Comparison of ENCODE assay signal across 9 cellular contexts in the genomic region with DNA sequence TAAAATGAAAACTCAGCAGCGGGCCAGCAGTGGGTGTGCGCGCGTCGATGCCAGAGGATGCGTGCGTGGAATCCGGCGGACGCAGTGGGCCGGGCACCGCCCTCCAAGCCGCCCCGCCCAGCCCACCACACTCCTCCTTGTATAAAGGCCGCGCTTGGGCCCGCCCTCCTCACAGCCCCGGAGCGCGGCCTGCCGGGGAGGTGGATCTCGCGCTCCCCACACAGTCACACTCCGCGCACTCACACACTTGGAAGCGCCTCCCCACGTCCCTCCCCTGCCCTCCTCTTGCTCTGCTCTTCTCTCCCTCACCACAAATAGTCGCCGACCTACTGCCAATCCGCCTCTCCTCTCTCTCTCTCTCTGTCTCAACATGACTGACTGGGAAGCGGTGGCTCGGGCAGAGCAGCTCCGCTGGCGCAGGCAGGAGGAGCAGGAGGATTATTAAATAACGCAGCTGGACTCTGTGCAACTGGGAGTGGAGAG. TPM values are rescaled to one million over a fixed set of nuclear protein-coding genes. Genes with fewer than 3 reads are reported as not detected.
DNase-seq lines count a peak whose midpoint lies in the region; ATAC-seq and TF ChIP-seq lines count a peak whose summit lies in the region.
"Had no signal": no experiment of that assay in that cellular context is flagged by ENCODE, and none has a peak within 500 bp of the region (broad histone marks: within the 10 kb centered on the region; RNA-seq: fewer than 3 reads in every experiment).

Gene CCSER1 (plus strand): TSS at position 172 of the 483 bp plus-strand sequence.

- no peaks in the 10 kb centered on the region for H3K27me3 ChIP-seq in CD8-positive, alpha-beta memory T cell (ENCODE audit: insufficient read depth, low read length, poor library complexity, severe bottlenecking)
- peaks cover 0 to 20% (median 0%) of the 10 kb centered on the region in 7 donors for H3K27me3 ChIP-seq in heart right ventricle

- H3K27ac Mint-ChIP-seq in CD8-positive, alpha-beta memory T cell = peak within 1 kb of the TSS in 2 of 8 donors; percentile 9 to 55
- H3K27ac Mint-ChIP-seq in activated naive CD8-positive, alpha-beta T cell treated with anti-CD3 and anti-CD28 coated beads, Interleukin-2, amount 50 U/mL, for 24 hours = peak within 1 kb of the TSS; percentile 77
- no peak within 1 kb of the TSS for H3K27ac Mint-ChIP-seq in osteocyte (ENCODE audit: unreplicated experiment)

- POLR2A ChIA-PET in CD8-positive, alpha-beta memory T cell (lab: Charles Lee) = no interaction called here

- no peaks in the 10 kb centered on the region for H3K36me3 Mint-ChIP-seq in CD8-positive, alpha-beta memory T cell
- H3K36me3 Mint-ChIP-seq in activated naive CD8-positive, alpha-beta T cell treated with anti-CD3 and anti-CD28 coated beads, Interleukin-2, amount 50 U/mL, for 24 hours (ENCODE audit: low read depth) = no peaks in the 10 kb centered on the region
- H3K36me3 Mint-ChIP-seq in osteocyte (ENCODE audit: unreplicated experiment) = no peaks in the 10 kb centered on the region

- TF ChIP-seq CTCF in heart right ventricle (IDR thresholded peaks at IDR 0.05) = no peak
- TF ChIP-seq CTCF in osteocyte (IDR thresholded peaks at IDR 0.05) = no peak

- CTCF ChIA-PET in CD8-positive, alpha-beta memory T cell (lab: Charles Lee) = no interaction called here

- H3K4me3 ChIP-seq in CD8-positive, alpha-beta memory T cell (ENCODE audit: low read length) = no peak within 1 kb of the TSS
- H3K4me3 ChIP-seq in heart right ventricle = peak within 1 kb of the TSS; percentile 50 to 77 (median 70)
- H3K4me3 ChIP-seq: K562 had no signal

- 1% methylated on average over 35 of the region's 35 CpGs for WGBS in heart right ventricle, 2 donors

- H3K4me3 Mint-ChIP-seq in CD8-positive, alpha-beta memory T cell = peak within 1 kb of the TSS; percentile 44 to 90 (median 75)
- peak within 1 kb of the TSS; percentile 80 for H3K4me3 Mint-ChIP-seq in activated naive CD8-positive, alpha-beta T cell treated with anti-CD3 and anti-CD28 coated beads, Interleukin-2, amount 50 U/mL, for 24 hours
- H3K4me3 Mint-ChIP-seq in osteocyte (ENCODE audit: unreplicated experiment) = peak within 1 kb of the TSS; percentile 83

- intact Hi-C loops in heart right ventricle (cut with DNase I) = loop anchor here in 6 of 10 donors (5.0 to 10.0 kb wide), 5 partner anchors 110 to 168 kb away; no protein-coding TSS in a partner anchor

- no peaks in the 10 kb centered on the region for H3K36me3 ChIP-seq in CD8-positive, alpha-beta memory T cell (ENCODE audit: insufficient read depth, low read length)
- H3K36me3 ChIP-seq in heart right ventricle = no peaks in the 10 kb centered on the region

- peaks cover 0 to 4% (median 1%) of the 10 kb centered on the region in 5 donors for H3K9me3 Mint-ChIP-seq in CD8-positive, alpha-beta memory T cell
- no peaks in the 10 kb centered on the region for H3K9me3 Mint-ChIP-seq in activated naive CD8-positive, alpha-beta T cell treated with anti-CD3 and anti-CD28 coated beads, Interleukin-2, amount 50 U/mL, for 24 hours
- no peaks in the 10 kb centered on the region for H3K9me3 Mint-ChIP-seq in osteocyte (ENCODE audit: unreplicated experiment)

- peak; percentile 70 for ATAC-seq in GM19455 (IDR thresholded peaks at IDR 0.05; ENCODE audit: unreplicated experiment)
- peak; percentile 76 for ATAC-seq in HG03520 (IDR thresholded peaks at IDR 0.05; ENCODE audit: unreplicated experiment)
- ATAC-seq in activated naive CD8-positive, alpha-beta T cell treated with anti-CD3 and anti-CD28 coated beads, Interleukin-2, amount 50 U/mL, for 24 hours = peak; percentile 80
- peak; percentile 91 to 99 (median 97) for ATAC-seq in heart right ventricle
- ATAC-seq: K562 had no signal

- H3K27ac ChIP-seq in CD8-positive, alpha-beta memory T cell (ENCODE audit: low read depth, low read length) = no peak within 1 kb of the TSS
- H3K27ac ChIP-seq in heart right ventricle = peak within 1 kb of the TSS; percentile 55 to 84 (median 76)

- peak in 2 of 5 donors; percentile 48 to 50 for DNase-seq in CD8-positive, alpha-beta memory T cell
- DNase-seq in RPMI8226 = peak; percentile 8
- peak; percentile 48 for DNase-seq in activated naive CD8-positive, alpha-beta T cell treated with anti-CD3 and anti-CD28 coated beads, Interleukin-2, amount 50 U/mL, for 24 hours
- peak; percentile 76 to 79 for DNase-seq in heart right ventricle
- no peak for DNase-seq in osteocyte (ENCODE audit: extremely low spot score, unreplicated experiment)
- no peak for DNase-seq in NCI-H1105 treated with DMSO at 0.1 percent for 48 hours (lab: John Stamatoyannopoulos, UW)

- H3K27me3 Mint-ChIP-seq in CD8-positive, alpha-beta memory T cell = peaks cover 22 to 56% of the 10 kb centered on the region in 2 donors
- peaks cover 31% of the 10 kb centered on the region for H3K27me3 Mint-ChIP-seq in activated naive CD8-positive, alpha-beta T cell treated with anti-CD3 and anti-CD28 coated beads, Interleukin-2, amount 50 U/mL, for 24 hours
- peaks cover 64% of the 10 kb centered on the region for H3K27me3 Mint-ChIP-seq in osteocyte (ENCODE audit: unreplicated experiment)

- H3K4me1 ChIP-seq in CD8-positive, alpha-beta memory T cell (ENCODE audit: insufficient read depth, low read length) = no peaks in the 10 kb centered on the region
- peaks cover 0 to 19% (median 7%) of the 10 kb centered on the region in 9 donors for H3K4me1 ChIP-seq in heart right ventricle

- no peaks in the 10 kb centered on the region for H3K9me3 ChIP-seq in CD8-positive, alpha-beta memory T cell (ENCODE audit: low read length)
- no peaks in the 10 kb centered on the region for H3K9me3 ChIP-seq in heart right ventricle

- H3K4me1 Mint-ChIP-seq in CD8-positive, alpha-beta memory T cell = peaks cover 14 to 24% (median 18%) of the 10 kb centered on the region in 3 donors
- H3K4me1 Mint-ChIP-seq in activated naive CD8-positive, alpha-beta T cell treated with anti-CD3 and anti-CD28 coated beads, Interleukin-2, amount 50 U/mL, for 24 hours = peaks cover 12% of the 10 kb centered on the region
- peaks cover 16% of the 10 kb centered on the region for H3K4me1 Mint-ChIP-seq in osteocyte (ENCODE audit: unreplicated experiment)

RNA-seq across cellular contexts. Expression of gene CCSER1, which starts in this region (rescaled TPM):
- under 1 TPM in 1 of 2 experiments, not detected in 1; 0.20 TPM for total RNA-seq in CD8-positive, alpha-beta memory T cell
- polyA plus RNA-seq in CD8-positive, alpha-beta memory T cell = 0.12 TPM
- 10 to 100 TPM in 9 of 10 donors, 1 to 10 TPM in 1; 9.9 to 16.4 (median 12.5) TPM for total RNA-seq in heart right ventricle
- polyA plus RNA-seq in heart right ventricle = 1 to 10 TPM; 1.5 to 5.0 TPM
- 0.13 TPM in 1 of 2 replicates, not detected in the other for total RNA-seq in osteocyte
- total RNA-seq: K562 had no signal
- polyA plus RNA-seq: K562 had no signal

Comparison
In these comparisons a context has a peak if more than half of its experiments do, and no peak if none do; other contexts are left out.
1. DNase-seq: peak in RPMI8226 (single experiment), activated naive CD8-positive, alpha-beta T cell treated with anti-CD3 and anti-CD28 coated beads, Interleukin-2, amount 50 U/mL, for 24 hours (single experiment) and heart right ventricle (2 of 2); none in osteocyte (single experiment) and NCI-H1105 treated with DMSO at 0.1 percent for 48 hours (single experiment).
2. Peak in every context shown above with its lines, with median percentiles within 50 percentile points of each other: H3K4me3 Mint-ChIP-seq and ATAC-seq.